ENCODE assay signal across 17 cellular contexts in the genomic region with DNA sequence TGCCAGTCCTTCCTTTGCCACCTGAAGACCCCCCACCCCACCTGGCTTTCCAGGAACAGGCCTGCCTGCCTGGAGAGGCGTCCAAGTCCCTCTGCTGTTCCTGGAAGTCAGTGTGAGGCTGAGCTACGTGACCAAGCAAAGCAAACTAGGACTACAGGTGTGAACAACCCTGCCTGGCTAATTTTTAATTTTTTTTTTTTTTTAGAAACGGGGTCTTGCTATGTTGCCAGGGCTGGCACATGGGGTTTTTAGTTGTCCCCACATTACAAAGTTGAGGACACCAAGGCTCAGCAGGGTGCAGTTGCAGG. TPM values are rescaled to one million over a fixed set of nuclear protein-coding genes. Genes with fewer than 3 reads are reported as not detected.
DNase-seq lines count a peak whose midpoint lies in the region; ATAC-seq and TF ChIP-seq lines count a peak whose summit lies in the region.
"Had no signal": no experiment of that assay in that cellular context is flagged by ENCODE, and none has a peak within 500 bp of the region (broad histone marks: within the 10 kb centered on the region; RNA-seq: fewer than 3 reads in every experiment).

No MANE protein-coding gene starts in this region.

- peaks cover 0 to 63% of the 10 kb centered on the region in 2 donors for H3K4me1 ChIP-seq in right atrium auricular region
- H3K4me1 ChIP-seq in lower lobe of right lung, result peaks cover 76% of the 10 kb centered on the region
- H3K4me1 ChIP-seq: SJSA1 had no signal

- no peaks in the 10 kb centered on the region for H3K9me3 Mint-ChIP-seq in activated T-helper 1 cell treated with anti-CD3 and anti-CD28 coated beads, Interleukin-12 subunit alpha, Interleukin-12 subunit beta, Interleukin-2, Interleukin-4 antibody, amounts not matched to agents 30 ng/mL and 10 ng/mL and 1 ng/mL, durations not matched to agents 14 hours and 24 hours and 36 hours
- H3K9me3 Mint-ChIP-seq: HFFc6 had no signal

- peak overlapping the region; percentile 88 for H3K27ac Mint-ChIP-seq in activated T-helper 1 cell treated with anti-CD3 and anti-CD28 coated beads, Interleukin-12 subunit alpha, Interleukin-12 subunit beta, Interleukin-2, Interleukin-4 antibody, amounts not matched to agents 30 ng/mL and 10 ng/mL and 1 ng/mL, durations not matched to agents 14 hours and 24 hours and 36 hours
- H3K27ac Mint-ChIP-seq: HFFc6 had no signal

- H3K27me3 ChIP-seq in right atrium auricular region, result no peaks in the 10 kb centered on the region
- no peaks in the 10 kb centered on the region for H3K27me3 ChIP-seq in lower lobe of right lung (ENCODE audit: low read depth)
- H3K27me3 ChIP-seq: SJSA1, tibial nerve had no signal

- H3K27me3 Mint-ChIP-seq in activated T-helper 1 cell treated with anti-CD3 and anti-CD28 coated beads, Interleukin-12 subunit alpha, Interleukin-12 subunit beta, Interleukin-2, Interleukin-4 antibody, amounts not matched to agents 30 ng/mL and 10 ng/mL and 1 ng/mL, durations not matched to agents 14 hours and 24 hours and 36 hours (ENCODE audit: insufficient read depth), result no peaks in the 10 kb centered on the region

- TF ChIP-seq CTCF in right atrium auricular region (IDR thresholded peaks at IDR 0.05) (no peak), lower lobe of right lung (IDR thresholded peaks at IDR 0.05) (no peak)

- H3K27ac ChIP-seq in right atrium auricular region (peak overlapping the region; percentile 60 to 82), lower lobe of right lung (peak overlapping the region; percentile 86)
- H3K27ac ChIP-seq: SJSA1, tibial nerve had no signal

- no peak overlapping the region for H3K4me3 Mint-ChIP-seq in activated T-helper 1 cell treated with anti-CD3 and anti-CD28 coated beads, Interleukin-12 subunit alpha, Interleukin-12 subunit beta, Interleukin-2, Interleukin-4 antibody, amounts not matched to agents 30 ng/mL and 10 ng/mL and 1 ng/mL, durations not matched to agents 14 hours and 24 hours and 36 hours
- H3K4me3 Mint-ChIP-seq: HFFc6 had no signal

- H3K36me3 Mint-ChIP-seq in activated T-helper 1 cell treated with anti-CD3 and anti-CD28 coated beads, Interleukin-12 subunit alpha, Interleukin-12 subunit beta, Interleukin-2, Interleukin-4 antibody, amounts not matched to agents 30 ng/mL and 10 ng/mL and 1 ng/mL, durations not matched to agents 14 hours and 24 hours and 36 hours (ENCODE audit: low read depth), result peaks cover 30% of the 10 kb centered on the region

- DNase-seq in right atrium auricular region (ENCODE audit: low spot score) (no peak), left cardiac atrium (no peak), lower lobe of right lung (no peak), cerebellum (ENCODE audit: low spot score) (no peak), activated gamma-delta T cell treated with Interleukin-2 at 50 U/mL for 16 hours (no peak)
- DNase-seq in activated T-helper 1 cell treated with anti-CD3 and anti-CD28 coated beads, Interleukin-12 subunit alpha, Interleukin-12 subunit beta, Interleukin-2, Interleukin-4 antibody, amounts not matched to agents 30 ng/mL and 10 ng/mL and 1 ng/mL, durations not matched to agents 14 hours and 24 hours and 36 hours (ENCODE audit: low spot score), result no peak
- DNase-seq: activated CD4-positive, CD25-positive, alpha-beta regulatory T cell treated with anti-CD3 and anti-CD28 coated beads, Interleukin-2, amount 50 U/mL, for 72 hours; Caco-2; NCI-H187 treated with DMSO at 0.1 percent for 48 hours; nucleus accumbens; PC-3; stimulated activated CD4-positive, alpha-beta T cell treated with anti-CD3 and anti-CD28 coated beads, Interleukin-15, amount 100 ng/mL, for 24 hours had no signal

- H3K4me1 Mint-ChIP-seq in activated T-helper 1 cell treated with anti-CD3 and anti-CD28 coated beads, Interleukin-12 subunit alpha, Interleukin-12 subunit beta, Interleukin-2, Interleukin-4 antibody, amounts not matched to agents 30 ng/mL and 10 ng/mL and 1 ng/mL, durations not matched to agents 14 hours and 24 hours and 36 hours (ENCODE audit: low read depth), result peaks cover 87% of the 10 kb centered on the region

- H3K4me3 ChIP-seq in right atrium auricular region, result no peak overlapping the region
- no peak overlapping the region for H3K4me3 ChIP-seq in lower lobe of right lung
- H3K4me3 ChIP-seq: SJSA1, tibial nerve had no signal

- ATAC-seq in left cardiac atrium (no peak), lower lobe of right lung (no peak), HG03025 (IDR thresholded peaks at IDR 0.05; ENCODE audit: low FRiP score, unreplicated experiment) (no peak)
- ATAC-seq: esophagus mucosa had no signal

- intact Hi-C loops in left cardiac atrium (cut with DNase I) (no loop called here), lower lobe of right lung (cut with DNase I) (no loop called here)
- intact Hi-C loops in activated T-helper 1 cell treated with anti-CD3 and anti-CD28 coated beads, Interleukin-12 subunit alpha, Interleukin-12 subunit beta, Interleukin-2, Interleukin-4 antibody, amounts not matched to agents 30 ng/mL and 10 ng/mL and 1 ng/mL, durations not matched to agents 14 hours and 24 hours and 36 hours (cut with micrococcal nuclease), result no loop called here

- H3K9me3 ChIP-seq in right atrium auricular region (no peaks in the 10 kb centered on the region), lower lobe of right lung (no peaks in the 10 kb centered on the region)
- H3K9me3 ChIP-seq: Caco-2, SJSA1, tibial nerve had no signal

- H3K36me3 ChIP-seq in right atrium auricular region, result no peaks in the 10 kb centered on the region
- peaks cover 8% of the 10 kb centered on the region for H3K36me3 ChIP-seq in lower lobe of right lung
- H3K36me3 ChIP-seq: SJSA1 had no signal

RNA-seq across cellular contexts. Expression of gene HEMK1, which starts 17.4 kb away (rescaled TPM):
- total RNA-seq in right atrium auricular region (1 to 10 TPM; 7.2 to 9.6 TPM), left cardiac atrium (10 to 100 TPM; 11.8 to 19.7 TPM), lower lobe of right lung (28.4 TPM), cerebellum (9.0 TPM)
- 54.1 and 58.0 TPM in 2 replicates for total RNA-seq in activated T-helper 1 cell treated with anti-CD3 and anti-CD28 coated beads, Interleukin-12 subunit alpha, Interleukin-12 subunit beta, Interleukin-2, Interleukin-4 antibody, amounts not matched to agents 30 ng/mL and 10 ng/mL and 1 ng/mL, durations not matched to agents 14 hours and 24 hours and 36 hours

RNA-seq across cellular contexts. Expression of gene C3orf18, which starts 19.2 kb away (rescaled TPM):
- total RNA-seq in right atrium auricular region (10 to 100 TPM; 25.6 to 34.8 TPM), left cardiac atrium (10 to 100 TPM; 29.7 to 32.3 TPM), lower lobe of right lung (6.7 TPM), cerebellum (15.8 TPM)
- 21.5 and 21.9 TPM in 2 replicates for total RNA-seq in activated T-helper 1 cell treated with anti-CD3 and anti-CD28 coated beads, Interleukin-12 subunit alpha, Interleukin-12 subunit beta, Interleukin-2, Interleukin-4 antibody, amounts not matched to agents 30 ng/mL and 10 ng/mL and 1 ng/mL, durations not matched to agents 14 hours and 24 hours and 36 hours

RNA-seq across cellular contexts. Expression of gene CISH, which starts 24.9 kb away (rescaled TPM):
- total RNA-seq in right atrium auricular region (1 to 10 TPM; 4.7 to 9.9 TPM), left cardiac atrium (10 to 100 TPM in 1 of 2 donors, 1 to 10 TPM in 1; 10.0 to 41.9 TPM), lower lobe of right lung (48.8 TPM), cerebellum (1.4 TPM)
- total RNA-seq in activated T-helper 1 cell treated with anti-CD3 and anti-CD28 coated beads, Interleukin-12 subunit alpha, Interleukin-12 subunit beta, Interleukin-2, Interleukin-4 antibody, amounts not matched to agents 30 ng/mL and 10 ng/mL and 1 ng/mL, durations not matched to agents 14 hours and 24 hours and 36 hours, result 334 and 341 TPM in 2 replicates

RNA-seq across cellular contexts. Expression of gene MAPKAPK3, which starts 30.2 kb away (rescaled TPM):
- total RNA-seq in right atrium auricular region (100 to 1,000 TPM; 148 to 187 TPM), left cardiac atrium (100 to 1,000 TPM; 170 to 177 TPM), lower lobe of right lung (68.6 TPM), cerebellum (12.2 TPM)
- 191 and 201 TPM in 2 replicates for total RNA-seq in activated T-helper 1 cell treated with anti-CD3 and anti-CD28 coated beads, Interleukin-12 subunit alpha, Interleukin-12 subunit beta, Interleukin-2, Interleukin-4 antibody, amounts not matched to agents 30 ng/mL and 10 ng/mL and 1 ng/mL, durations not matched to agents 14 hours and 24 hours and 36 hours
